In the genomic region with DNA sequence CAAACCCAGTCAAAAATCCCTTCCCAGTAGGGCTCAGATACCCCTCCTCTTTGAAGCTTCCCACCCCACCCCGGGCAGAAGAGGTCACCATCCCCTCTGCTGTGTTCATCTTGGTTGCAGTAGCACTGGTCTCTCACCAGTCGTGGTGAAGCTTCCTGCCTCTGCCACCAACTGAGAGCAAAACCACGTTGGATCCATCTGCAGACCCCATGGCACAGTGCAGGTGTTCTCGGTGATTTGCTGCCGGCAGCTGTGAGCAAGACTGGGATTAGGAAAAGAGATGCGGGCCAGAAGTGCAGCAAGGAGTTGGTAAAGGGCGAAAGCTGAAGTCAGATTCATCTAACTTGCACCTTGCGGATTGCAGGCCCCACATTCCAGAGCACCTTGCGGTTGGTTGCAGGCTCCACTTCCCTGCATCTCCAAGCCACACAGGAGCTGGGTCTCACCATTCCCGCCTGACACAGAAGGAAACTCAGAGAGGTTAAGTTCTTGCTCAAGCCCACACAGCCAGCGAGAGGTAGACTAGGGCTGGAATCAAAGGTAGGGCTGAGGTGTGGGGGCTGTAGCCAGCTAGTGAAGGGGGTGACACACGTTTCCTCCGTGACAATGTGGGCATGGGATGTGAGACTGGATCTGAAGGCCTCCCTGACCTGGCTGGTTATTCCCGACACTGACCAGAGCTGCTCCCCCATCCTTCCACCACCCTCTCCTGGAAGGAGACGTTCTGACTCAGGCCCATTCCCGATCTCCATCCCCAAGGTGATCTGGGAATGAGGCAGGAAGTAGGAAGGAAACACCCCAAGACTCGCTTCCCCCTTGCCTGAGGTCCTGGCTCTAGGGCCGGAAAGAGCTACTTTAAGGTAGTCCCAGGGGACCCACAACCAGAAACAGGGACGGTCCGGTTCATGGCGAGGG, we compare ENCODE assay signal across 19 cellular contexts. TPM values are rescaled to one million over a fixed set of nuclear protein-coding genes. Genes with fewer than 3 reads are reported as not detected.
DNase-seq lines count a peak whose midpoint lies in the region; ATAC-seq and TF ChIP-seq lines count a peak whose summit lies in the region.
"Had no signal": no experiment of that assay in that cellular context is flagged by ENCODE, and none has a peak within 500 bp of the region (broad histone marks: within the 10 kb centered on the region; RNA-seq: fewer than 3 reads in every experiment).

No MANE protein-coding gene starts in this region.

- no peaks in the 10 kb centered on the region for H4K20me1 ChIP-seq in H9 (ENCODE audit: control insufficient read depth, insufficient read depth, insufficient read length)

- H3K4me1 ChIP-seq in H9 (ENCODE audit: insufficient read depth, low read length) (peaks cover 11% of the 10 kb centered on the region; the same call in 1 of the 2 replicates), left lung (peaks cover 0 to 13% of the 10 kb centered on the region in 2 donors)
- H3K4me1 ChIP-seq: prostate gland had no signal

- H2AFZ ChIP-seq in H9 (ENCODE audit: low read length): no peak overlapping the region

- H3K56ac ChIP-seq in H9 (ENCODE audit: insufficient read length, low read depth, low read length): no peak overlapping the region

- H3K27me3 ChIP-seq in H9 (ENCODE audit: insufficient read depth, low read length): peaks cover 35% of the 10 kb centered on the region; the same call in 1 of the 2 replicates
- peaks cover 0 to 42% of the 10 kb centered on the region in 2 donors for H3K27me3 ChIP-seq in left lung

- WGBS in H9 (ENCODE audit: extremely low coverage, insufficient read length, low lambda C conversion rate): no CpG with 5 or more reads among the region's 21 CpGs

- H3K14ac ChIP-seq in H9 (ENCODE audit: insufficient read depth, low read length): no peak overlapping the region

- H3K23me2 ChIP-seq in H9 (ENCODE audit: insufficient read length, low read depth, low read length, poor library complexity, severe bottlenecking): peaks cover 13% of the 10 kb centered on the region

- no peaks in the 10 kb centered on the region for H3K79me1 ChIP-seq in H9 (ENCODE audit: insufficient read depth, low read depth, low read length, poor library complexity, severe bottlenecking)

- no peak overlapping the region for H2BK12ac ChIP-seq in H9 (ENCODE audit: insufficient read length, low read depth, low read length)

- no peaks in the 10 kb centered on the region for H3K79me2 ChIP-seq in H9 (ENCODE audit: insufficient read depth, low read length)

- H2BK15ac ChIP-seq in H9 (ENCODE audit: low read depth, low read length): no peak overlapping the region

- H4K5ac ChIP-seq in H9 (ENCODE audit: insufficient read length, low read depth, low read length): no peak overlapping the region

- TF ChIP-seq CTCF in H9 (conservative IDR thresholded peaks at IDR 0.05) (no peak), left lung (IDR thresholded peaks at IDR 0.05) (no peak)

- H2BK120ac ChIP-seq in H9 (ENCODE audit: low read depth, low read length, poor library complexity, severe bottlenecking): no peak overlapping the region

- H3K27ac Mint-ChIP-seq in H9: peak overlapping the region in 1 of 3 experiments; percentile 32; a peak in 1 of 7 replicates
- no peak overlapping the region for H3K27ac Mint-ChIP-seq in stimulated activated memory B cell treated with anti-CD40 and anti-IgM and Interleukin-4, amounts not matched to agents 10 μg/mL and 1 μg/mL and 100 μg/mL, for 72 hours
- H3K27ac Mint-ChIP-seq: activated naive CD8-positive, alpha-beta T cell treated with anti-CD3 and anti-CD28 coated beads, Interleukin-2, amount 10 ng/mL, durations not matched to agents 7 days and 5 days had no signal

- H3T11ph ChIP-seq in H9 (ENCODE audit: low read length): no peak overlapping the region

- no peak overlapping the region for H3K9ac ChIP-seq in H9 (ENCODE audit: extremely low read depth, insufficient read length, low read length)

- no peak overlapping the region for H3K4ac ChIP-seq in H9 (ENCODE audit: low read depth, low read length)

- no peaks in the 10 kb centered on the region for H3K36me3 Mint-ChIP-seq in H9 (ENCODE audit: insufficient read depth in 1 of 3, low read depth in 3 of 3)
- no peaks in the 10 kb centered on the region for H3K36me3 Mint-ChIP-seq in stimulated activated memory B cell treated with anti-CD40 and anti-IgM and Interleukin-4, amounts not matched to agents 10 μg/mL and 1 μg/mL and 100 μg/mL, for 72 hours
- H3K36me3 Mint-ChIP-seq: activated naive CD8-positive, alpha-beta T cell treated with anti-CD3 and anti-CD28 coated beads, Interleukin-2, amount 10 ng/mL, durations not matched to agents 7 days and 5 days had no signal

- no peak overlapping the region for H2BK5ac ChIP-seq in H9 (ENCODE audit: insufficient read length, low read length)

- DNase-seq in H9 (no peak), caudate nucleus (lab: John Stamatoyannopoulos, UW) (no peak), left lung (no peak), LoVo (ENCODE audit: low spot score) (no peak), NAMALWA (ENCODE audit: low spot score) (no peak), NCI-H748 (lab: John Stamatoyannopoulos, UW; ENCODE audit: unreplicated experiment) (no peak)
- DNase-seq: activated CD4-positive, CD25-positive, alpha-beta regulatory T cell treated with anti-CD3 and anti-CD28 coated beads, Interleukin-2, amount 50 U/mL, for 72 hours; activated CD8-positive, alpha-beta memory T cell treated with anti-CD3 and anti-CD28 coated beads, Interleukin-2, amount 50 U/mL, for 48 hours; activated naive CD8-positive, alpha-beta T cell treated with anti-CD3 and anti-CD28 coated beads, Interleukin-2, amount 10 ng/mL, durations not matched to agents 7 days and 5 days; KBM-7; mesenchymal stem cell; NCI-H510A; T-helper 1 cell had no signal

- H3K27me3 Mint-ChIP-seq in H9 (ENCODE audit: low read depth): peaks cover 100% of the 10 kb centered on the region
- H3K27me3 Mint-ChIP-seq in stimulated activated memory B cell treated with anti-CD40 and anti-IgM and Interleukin-4, amounts not matched to agents 10 μg/mL and 1 μg/mL and 100 μg/mL, for 72 hours: peaks cover 60% of the 10 kb centered on the region

- H3K23ac ChIP-seq in H9 (ENCODE audit: insufficient read length, low read depth, low read length): no peak overlapping the region

- H3K27ac ChIP-seq in H9 (ENCODE audit: insufficient read length, low read depth, low read length) (no peak overlapping the region), caudate nucleus (ENCODE audit: low read depth, low read length) (peak overlapping the region; percentile 36), left lung (peak overlapping the region; percentile 48 to 70)
- H3K27ac ChIP-seq: C4-2B, prostate gland had no signal

- H3K36me3 ChIP-seq in left lung: no peaks in the 10 kb centered on the region
- H3K36me3 ChIP-seq: prostate gland had no signal

- H3K4me1 Mint-ChIP-seq in H9: peaks cover 40 to 53% of the 10 kb centered on the region in 2 experiments
- peaks cover 9% of the 10 kb centered on the region for H3K4me1 Mint-ChIP-seq in stimulated activated memory B cell treated with anti-CD40 and anti-IgM and Interleukin-4, amounts not matched to agents 10 μg/mL and 1 μg/mL and 100 μg/mL, for 72 hours

- no peaks in the 10 kb centered on the region for H3K9me3 Mint-ChIP-seq in H9
- no peaks in the 10 kb centered on the region for H3K9me3 Mint-ChIP-seq in stimulated activated memory B cell treated with anti-CD40 and anti-IgM and Interleukin-4, amounts not matched to agents 10 μg/mL and 1 μg/mL and 100 μg/mL, for 72 hours
- H3K9me3 Mint-ChIP-seq: activated naive CD8-positive, alpha-beta T cell treated with anti-CD3 and anti-CD28 coated beads, Interleukin-2, amount 10 ng/mL, durations not matched to agents 7 days and 5 days had no signal

- intact Hi-C loops in left lung (cut with DNase I): no loop called here

- peak overlapping the region; percentile 39 to 75 for H3K4me3 Mint-ChIP-seq in H9
- H3K4me3 Mint-ChIP-seq in stimulated activated memory B cell treated with anti-CD40 and anti-IgM and Interleukin-4, amounts not matched to agents 10 μg/mL and 1 μg/mL and 100 μg/mL, for 72 hours: no peak overlapping the region
- H3K4me3 Mint-ChIP-seq: activated naive CD8-positive, alpha-beta T cell treated with anti-CD3 and anti-CD28 coated beads, Interleukin-2, amount 10 ng/mL, durations not matched to agents 7 days and 5 days had no signal

- ATAC-seq in left lung (no peak), GM18868 (IDR thresholded peaks at IDR 0.05; ENCODE audit: unreplicated experiment) (no peak)
- ATAC-seq in stimulated activated memory B cell treated with anti-CD40 and anti-IgM and Interleukin-4, amounts not matched to agents 10 μg/mL and 1 μg/mL and 100 μg/mL, for 72 hours: peak; percentile 28
- ATAC-seq: GM12878 had no signal

- no peak overlapping the region for H3K18ac ChIP-seq in H9 (ENCODE audit: insufficient read length, low read depth, low read length)

- no peaks in the 10 kb centered on the region for H3K9me3 ChIP-seq in H9 (ENCODE audit: control insufficient read depth, low read depth, low read length)
- no peaks in the 10 kb centered on the region for H3K9me3 ChIP-seq in left lung
- H3K9me3 ChIP-seq: prostate gland had no signal

- H2AK5ac ChIP-seq in H9 (ENCODE audit: insufficient read length, low read length): no peak overlapping the region

- no peak overlapping the region for H4K91ac ChIP-seq in H9 (ENCODE audit: insufficient read length, low read depth, low read length)

- H4K8ac ChIP-seq in H9 (replicated peaks; ENCODE audit: insufficient read length, low read depth, low read length): no peak overlapping the region

- peak overlapping the region in 1 of 2 donors; percentile 32 for H3K4me3 ChIP-seq in left lung
- H3K4me3 ChIP-seq: GM12878, prostate gland had no signal

- H3K4me2 ChIP-seq in H9 (ENCODE audit: insufficient read depth, insufficient read length, low read length): peak overlapping the region; percentile 56

- no peak overlapping the region for H2BK20ac ChIP-seq in H9 (ENCODE audit: low read depth, low read length, poor library complexity, severe bottlenecking)

RNA-seq across cellular contexts. Expression of a gene that starts 3.3 kb away (rescaled TPM):
- total RNA-seq in H9 (2021) (0.46 TPM in 2 replicates), left lung (1 to 10 TPM; 2.3 to 5.1 TPM)
- total RNA-seq: activated naive CD8-positive, alpha-beta T cell treated with anti-CD3 and anti-CD28 coated beads, Interleukin-2, amount 10 ng/mL, durations not matched to agents 7 days and 5 days had no signal

RNA-seq across cellular contexts. Expression of a gene that starts 13.1 kb away (rescaled TPM):
- total RNA-seq in H9 (2021): not detected in 2 replicates
- total RNA-seq in left lung: not detected
- total RNA-seq: activated naive CD8-positive, alpha-beta T cell treated with anti-CD3 and anti-CD28 coated beads, Interleukin-2, amount 10 ng/mL, durations not matched to agents 7 days and 5 days; cerebellum; GM12878; prostate gland had no signal

RNA-seq across cellular contexts. Expression of a gene that starts 14.1 kb away (rescaled TPM):
- total RNA-seq in H9 (2021): 48.2 and 51.2 TPM in 2 replicates
- 10 to 100 TPM; 23.2 to 32.2 TPM for total RNA-seq in left lung

RNA-seq across cellular contexts. Expression of a gene that starts 16.0 kb away (rescaled TPM):
- not detected in 2 replicates for total RNA-seq in H9 (2021)
- not detected for total RNA-seq in left lung
- total RNA-seq: activated naive CD8-positive, alpha-beta T cell treated with anti-CD3 and anti-CD28 coated beads, Interleukin-2, amount 10 ng/mL, durations not matched to agents 7 days and 5 days; prostate gland had no signal

RNA-seq across cellular contexts. Expression of a gene that starts 21.7 kb away (rescaled TPM):
- 23.4 and 26.3 TPM in 2 replicates for total RNA-seq in H9 (2021)
- 10 to 100 TPM; 17.2 to 32.9 TPM for total RNA-seq in left lung
